Comparison of ENCODE assay signal across 15 cellular contexts in genomic region chr16:12188674-12189249, GRCh38.
DNase-seq lines count a peak whose midpoint lies in the region; ATAC-seq, FAIRE-seq and TF ChIP-seq lines count a peak whose summit lies in the region.
"Had no signal": no experiment of that assay in that cellular context is flagged by ENCODE, and none has a peak within 500 bp of the region (broad histone marks: within the 10 kb centered on the region; RNA-seq: fewer than 3 reads in every experiment).

No MANE protein-coding gene starts in this region.

- H4K20me1 ChIP-seq in GM23248 (ENCODE audit: insufficient read depth), result no peaks in the 10 kb centered on the region
- H4K20me1 ChIP-seq in K562 (replicated peaks; ENCODE audit: control insufficient read depth, insufficient read depth, low read length), result peaks cover 8% of the 10 kb centered on the region; the same call in 1 of the 2 replicates

- H3K27me3 ChIP-seq in GM23248 (replicated peaks; ENCODE audit: insufficient read depth) (no peaks in the 10 kb centered on the region), K562 (ENCODE audit: control insufficient read depth in 2 of 2, insufficient read depth in 2 of 2, low read length in 2 of 2) (peaks cover 0 to 8% of the 10 kb centered on the region in 2 experiments; a peak in 2 of 5 replicates), lower lobe of right lung (ENCODE audit: low read depth) (no peaks in the 10 kb centered on the region)

- 3 to 9% methylated on average over 3 of the region's 3 CpGs for WGBS in GM23248 (ENCODE audit: low coverage in 1 of 2, low lambda C conversion rate in 2 of 2, missing lambda C conversion rate in 2 of 2), 2 experiments
- WGBS in K562 (ENCODE audit: insufficient coverage, low coverage, missing lambda C conversion rate), result 21% methylated on average over 3 of the region's 3 CpGs

- CTCF ChIA-PET in K562 (lab: Yijun Ruan, JAX; ENCODE audit: low intra/inter-chr PET ratio), result no interaction called here

- TF ChIP-seq CTCF in K562 (IDR thresholded peaks at IDR 0.05 in 2 of 3, conservative IDR thresholded peaks at IDR 0.05 in 1 of 3; ENCODE audit: insufficient read depth in 2 of 3, low read depth in 1 of 3, low read length in 3 of 3), result no peak
- no peak for TF ChIP-seq CTCF in lower lobe of right lung (IDR thresholded peaks at IDR 0.05)

- ATAC-seq in K562 (no peak), lower lobe of right lung (peak; percentile 21), HG02623 (IDR thresholded peaks at IDR 0.05; ENCODE audit: unreplicated experiment) (no peak)

- in situ Hi-C loops in GM23248 (cut with MboI), result no loop called here
- in situ Hi-C loops in K562 (cut with MboI), result no loop called here

- no peaks in the 10 kb centered on the region for H3K79me2 ChIP-seq in GM23248 (ENCODE audit: insufficient read depth)
- no peaks in the 10 kb centered on the region for H3K79me2 ChIP-seq in K562 (ENCODE audit: control insufficient read depth, insufficient read depth, low read length)

- peak overlapping the region; percentile 56 for H3K9ac ChIP-seq in GM23248
- no peak overlapping the region for H3K9ac ChIP-seq in K562 (ENCODE audit: insufficient read depth in 1 of 2, low read depth in 2 of 2, low read length in 2 of 2)

- H3K4me2 ChIP-seq in GM23248 (ENCODE audit: unreplicated experiment) (peak overlapping the region; percentile 60), K562 (ENCODE audit: insufficient read depth, low read length) (no peak overlapping the region)

- no peak for FAIRE-seq in K562 (lab: Jason Lieb, UNC)
- FAIRE-seq: colon had no signal

- H3K36me3 ChIP-seq in GM23248 (ENCODE audit: low read depth) (no peaks in the 10 kb centered on the region), K562 (ENCODE audit: control insufficient read depth, insufficient read depth, low read length) (no peaks in the 10 kb centered on the region), lower lobe of right lung (no peaks in the 10 kb centered on the region)
- H3K36me3 ChIP-seq: prostate gland had no signal

- no peak for TF ChIP-seq RAD21 in K562 (CRISPR knock-in tag; conservative IDR thresholded peaks at IDR 0.05 in 1 of 2, IDR thresholded peaks at IDR 0.05 in 1 of 2)

- H2AFZ ChIP-seq in GM23248, result no peak overlapping the region
- no peak overlapping the region for H2AFZ ChIP-seq in K562 (ENCODE audit: low read depth, low read length)

- H3K4me1 ChIP-seq in GM23248 (ENCODE audit: insufficient read depth) (peaks cover 31% of the 10 kb centered on the region), K562 (replicated peaks in 1 of 2; ENCODE audit: control insufficient read depth in 2 of 2, insufficient read depth in 2 of 2, low read length in 2 of 2) (no peaks in the 10 kb centered on the region), lower lobe of right lung (peaks cover 24% of the 10 kb centered on the region)
- H3K4me1 ChIP-seq: prostate gland had no signal

- TF ChIP-seq POLR2A in K562 (conservative IDR thresholded peaks at IDR 0.05), result no peak

- peak overlapping the region; percentile 87 for H3K27ac ChIP-seq in GM23248
- no peak overlapping the region for H3K27ac ChIP-seq in K562 (ENCODE audit: extremely low read depth, low read depth, low read length)
- H3K27ac ChIP-seq in lower lobe of right lung, result no peak overlapping the region
- H3K27ac ChIP-seq: C4-2B, prostate gland had no signal

- no peaks in the 10 kb centered on the region for H3K9me1 ChIP-seq in K562 (ENCODE audit: control insufficient read depth, insufficient read depth, low read length)

- no TSS peak for BruUV-seq in K562 (replicated peaks; lab: Mats Ljungman, UMichigan)

- POLR2A ChIA-PET in K562 (lab: Yijun Ruan, JAX), result no interaction called here

- H3K9me3 ChIP-seq in GM23248 (ENCODE audit: low read depth), result no peaks in the 10 kb centered on the region
- no peaks in the 10 kb centered on the region for H3K9me3 ChIP-seq in K562 (replicated peaks; ENCODE audit: control insufficient read depth, insufficient read depth, low read depth, low read length)
- no peaks in the 10 kb centered on the region for H3K9me3 ChIP-seq in lower lobe of right lung
- H3K9me3 ChIP-seq: prostate gland had no signal

- intact Hi-C loops in K562 (cut with micrococcal nuclease) (no loop called here), lower lobe of right lung (cut with DNase I) (no loop called here)

- H3F3A ChIP-seq in GM23248 (ENCODE audit: insufficient read depth), result peaks cover 24% of the 10 kb centered on the region

- peak overlapping the region; percentile 45 for H3K4me3 ChIP-seq in GM23248
- H3K4me3 ChIP-seq in K562, result no peak overlapping the region
- H3K4me3 ChIP-seq in lower lobe of right lung, result no peak overlapping the region
- H3K4me3 ChIP-seq: prostate gland had no signal

- no peak for TF ChIP-seq EP300 in K562 (IDR thresholded peaks at IDR 0.05; ENCODE audit: low read length)

- peak; percentile 66 for DNase-seq in AG08395 (ENCODE audit: low spot score)
- DNase-seq in GM23248, result peak; percentile 76
- no peak for DNase-seq in K562 (ENCODE audit: extremely low read depth in 1 of 4, low spot score in 3 of 4)
- DNase-seq in lower lobe of right lung, result no peak
- DNase-seq in medulla oblongata (ENCODE audit: extremely low spot score), result no peak
- no peak for DNase-seq in activated CD8-positive, alpha-beta memory T cell treated with anti-CD3 and anti-CD28 coated beads for 24 hours
- no peak for DNase-seq in LoVo (ENCODE audit: low spot score)
- DNase-seq: activated CD4-positive, alpha-beta T cell treated with anti-CD3 and anti-CD28 coated beads, Interleukin-2, amount 10 ng/mL, durations not matched to agents 24 days and 14 days; NCI-H1048; stimulated activated CD4-positive, alpha-beta T cell treated with anti-CD3 and anti-CD28 coated beads, Interleukin-2, amount 100 ng/mL, for 24 hours; T-helper 9 cell had no signal

- H3K9me2 ChIP-seq in GM23248 (ENCODE audit: insufficient read depth), result no peaks in the 10 kb centered on the region

TF ChIP-seq in K562, 482 proteins besides CTCF, POLR2A, EP300 and RAD21:
- TF ChIP-seq ZC3H8 (IDR thresholded peaks at IDR 0.05) (no peak), ZNF12 (CRISPR knock-in tag; IDR thresholded peaks at IDR 0.05) (no peak), NFIC (IDR thresholded peaks at IDR 0.05) (0 out of 2 replicates have a peak, but pooled peaks have one; percentile 29)

Comparison
In these comparisons a context has a peak if more than half of its experiments do, and no peak if none do; other contexts are left out.
1. DNase-seq: peak in AG08395 (single experiment) and GM23248 (single experiment); none in K562 (0 of 4), lower lobe of right lung (single experiment), medulla oblongata (single experiment), activated CD8-positive, alpha-beta memory T cell treated with anti-CD3 and anti-CD28 coated beads for 24 hours (single experiment) and LoVo (single experiment).
2. ATAC-seq: peak in lower lobe of right lung (2 of 2); none in K562 (single experiment) and HG02623 (single experiment).